ENCODE assay signal across 8 cellular contexts in the genomic region with DNA sequence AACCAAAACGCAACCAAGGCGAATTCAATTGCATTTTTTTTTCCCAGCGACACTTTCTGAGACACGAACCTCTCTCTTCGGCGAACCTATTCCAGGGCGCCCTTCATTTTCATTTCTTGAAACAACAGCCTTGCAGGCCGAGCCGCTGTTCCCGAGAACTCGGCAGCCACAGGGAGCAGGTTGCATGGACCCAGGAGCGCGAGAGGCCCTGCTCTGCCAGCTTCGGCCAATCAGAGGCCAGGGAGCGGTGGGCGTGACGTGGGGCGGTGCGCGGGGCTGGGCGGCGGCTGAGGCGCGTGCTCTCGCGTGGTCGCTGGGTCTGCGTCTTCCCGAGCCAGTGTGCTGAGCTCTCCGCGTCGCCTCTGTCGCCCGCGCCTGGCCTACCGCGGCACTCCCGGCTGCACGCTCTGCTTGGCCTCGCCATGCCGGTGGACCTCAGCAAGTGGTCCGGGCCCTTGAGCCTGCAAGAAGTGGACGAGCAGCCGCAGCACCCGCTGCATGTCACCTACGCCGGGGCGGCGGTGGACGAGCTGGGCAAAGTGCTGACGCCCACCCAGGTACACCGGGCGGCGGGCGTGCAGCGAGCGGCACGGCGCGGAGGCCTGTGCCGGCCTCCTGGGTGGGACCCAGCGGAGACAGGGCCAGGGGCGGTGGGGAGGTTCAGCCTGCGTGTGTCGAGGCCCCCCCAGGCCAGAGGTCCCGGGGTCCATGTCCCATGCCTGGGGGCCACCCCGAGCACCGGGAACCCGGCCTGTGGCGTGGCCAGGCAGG. TPM values are rescaled to one million over a fixed set of nuclear protein-coding genes. Genes with fewer than 3 reads are reported as not detected.
DNase-seq lines count a peak whose midpoint lies in the region; ATAC-seq and TF ChIP-seq lines count a peak whose summit lies in the region.

A gene (plus strand): TSS at position 337 of the 771 bp plus-strand sequence. CDS start 86 bp downstream, at position 423.

- H3K4me1 ChIP-seq in GM23338 (ENCODE audit: insufficient read depth) = peaks cover 10% of the 10 kb centered on the region; the same call in 1 of the 2 replicates

- peaks cover 70% of the 10 kb centered on the region for H3K79me2 ChIP-seq in GM23338 (replicated peaks; ENCODE audit: insufficient read depth)

- peaks cover 3% of the 10 kb centered on the region; the same call in 1 of the 3 replicates for H3K9me3 Mint-ChIP-seq in GM23338
- H3K9me3 Mint-ChIP-seq in nephron = no peaks in the 10 kb centered on the region

- H3K4me1 Mint-ChIP-seq in GM23338 = peaks cover 11% of the 10 kb centered on the region
- H3K4me1 Mint-ChIP-seq in nephron = peaks cover 16% of the 10 kb centered on the region

- peaks cover 27% of the 10 kb centered on the region for H3K36me3 ChIP-seq in GM23338 (ENCODE audit: insufficient read depth)

- peak; percentile 96 for ATAC-seq in GM23338
- ATAC-seq in stimulated activated naive CD8-positive, alpha-beta T cell treated with anti-CD3 and anti-CD28 coated beads, Interleukin-15, Interleukin-2, amounts not matched to agents 100 U/mL and 50 U/mL, for 24 hours = peak; percentile 99

- H3F3A ChIP-seq in GM23338 (replicated peaks; ENCODE audit: low read depth) = peaks cover 10% of the 10 kb centered on the region; the same call in 1 of the 2 replicates

- H3K4me2 ChIP-seq in GM23338 = peak within 1 kb of the TSS; percentile 97

- no peaks in the 10 kb centered on the region for H3K27me3 ChIP-seq in GM23338 (ENCODE audit: insufficient read depth)

- peak within 1 kb of the TSS; percentile 67 for H3K27ac ChIP-seq in GM23338 (ENCODE audit: low read depth)

- peaks cover 50% of the 10 kb centered on the region for H3K36me3 Mint-ChIP-seq in GM23338 (ENCODE audit: low read depth)
- H3K36me3 Mint-ChIP-seq in nephron (ENCODE audit: low read depth) = peaks cover 23% of the 10 kb centered on the region

- DNase-seq in EL = peak; percentile 91
- DNase-seq in GM23338 (ENCODE audit: low spot score) = peak; percentile 86
- DNase-seq in LHCN-M2 (ENCODE audit: low read depth) = peak; percentile 89
- DNase-seq in SHP77 (lab: John Stamatoyannopoulos, UW) = peak; percentile 91 to 95
- DNase-seq in activated effector memory CD4-positive, alpha-beta T cell treated with Interleukin-2 at 50 U/mL for 16 hours = peak; percentile 91
- DNase-seq in fibroblast of pulmonary artery (ENCODE audit: low read depth) = peak; percentile 89
- peak; percentile 96 for DNase-seq in stimulated activated naive CD8-positive, alpha-beta T cell treated with anti-CD3 and anti-CD28 coated beads, Interleukin-15, Interleukin-2, amounts not matched to agents 100 U/mL and 50 U/mL, for 24 hours

- H3K27ac Mint-ChIP-seq in GM23338 (peak within 1 kb of the TSS; percentile 89), nephron (peak within 1 kb of the TSS; percentile 73 to 93 (median 89))

- no peak for TF ChIP-seq CTCF in GM23338 (conservative IDR thresholded peaks at IDR 0.05; ENCODE audit: low read depth in 2 of 2)
- TF ChIP-seq CTCF in fibroblast of pulmonary artery (IDR thresholded peaks at IDR 0.05; ENCODE audit: low read length, missing control alignments) = no peak
- no peak for TF ChIP-seq CTCF in nephron (IDR thresholded peaks at IDR 0.05; ENCODE audit: unreplicated experiment in 3 of 3)

- no peaks in the 10 kb centered on the region for H3K9me2 ChIP-seq in GM23338 (ENCODE audit: insufficient read depth)

- H3K4me3 ChIP-seq in GM23338 = peak within 1 kb of the TSS; percentile 93
- H3K4me3 ChIP-seq in fibroblast of pulmonary artery (replicated peaks; ENCODE audit: low read depth, low read length) = peak within 1 kb of the TSS; percentile 82

- H3K4me3 Mint-ChIP-seq in GM23338 (peak within 1 kb of the TSS; percentile 91), nephron (peak within 1 kb of the TSS; percentile 98)

- H4K20me1 ChIP-seq in GM23338 (replicated peaks; ENCODE audit: insufficient read depth) = peaks cover 15% of the 10 kb centered on the region

- peak within 1 kb of the TSS; percentile 92 for H2AFZ ChIP-seq in GM23338

- H3K27me3 Mint-ChIP-seq in GM23338 (ENCODE audit: insufficient read depth, low read depth, poor library complexity) (peaks cover 9% of the 10 kb centered on the region), nephron (ENCODE audit: low read depth) (no peaks in the 10 kb centered on the region)

TF ChIP-seq in GM23338, 12 proteins besides CTCF, POLR2A, EP300 and RAD21:
- TF ChIP-seq, protein P1, sequence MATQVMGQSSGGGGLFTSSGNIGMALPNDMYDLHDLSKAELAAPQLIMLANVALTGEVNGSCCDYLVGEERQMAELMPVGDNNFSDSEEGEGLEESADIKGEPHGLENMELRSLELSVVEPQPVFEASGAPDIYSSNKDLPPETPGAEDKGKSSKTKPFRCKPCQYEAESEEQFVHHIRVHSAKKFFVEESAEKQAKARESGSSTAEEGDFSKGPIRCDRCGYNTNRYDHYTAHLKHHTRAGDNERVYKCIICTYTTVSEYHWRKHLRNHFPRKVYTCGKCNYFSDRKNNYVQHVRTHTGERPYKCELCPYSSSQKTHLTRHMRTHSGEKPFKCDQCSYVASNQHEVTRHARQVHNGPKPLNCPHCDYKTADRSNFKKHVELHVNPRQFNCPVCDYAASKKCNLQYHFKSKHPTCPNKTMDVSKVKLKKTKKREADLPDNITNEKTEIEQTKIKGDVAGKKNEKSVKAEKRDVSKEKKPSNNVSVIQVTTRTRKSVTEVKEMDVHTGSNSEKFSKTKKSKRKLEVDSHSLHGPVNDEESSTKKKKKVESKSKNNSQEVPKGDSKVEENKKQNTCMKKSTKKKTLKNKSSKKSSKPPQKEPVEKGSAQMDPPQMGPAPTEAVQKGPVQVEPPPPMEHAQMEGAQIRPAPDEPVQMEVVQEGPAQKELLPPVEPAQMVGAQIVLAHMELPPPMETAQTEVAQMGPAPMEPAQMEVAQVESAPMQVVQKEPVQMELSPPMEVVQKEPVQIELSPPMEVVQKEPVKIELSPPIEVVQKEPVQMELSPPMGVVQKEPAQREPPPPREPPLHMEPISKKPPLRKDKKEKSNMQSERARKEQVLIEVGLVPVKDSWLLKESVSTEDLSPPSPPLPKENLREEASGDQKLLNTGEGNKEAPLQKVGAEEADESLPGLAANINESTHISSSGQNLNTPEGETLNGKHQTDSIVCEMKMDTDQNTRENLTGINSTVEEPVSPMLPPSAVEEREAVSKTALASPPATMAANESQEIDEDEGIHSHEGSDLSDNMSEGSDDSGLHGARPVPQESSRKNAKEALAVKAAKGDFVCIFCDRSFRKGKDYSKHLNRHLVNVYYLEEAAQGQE (IDR thresholded peaks at IDR 0.05; ENCODE audit: unreplicated experiment) = no peak
- peak; percentile 97 for TF ChIP-seq POLR2AphosphoS5 (IDR thresholded peaks at IDR 0.05; ENCODE audit: low read depth)
- TF ChIP-seq CREB1 (CRISPR knock-in tag; IDR thresholded peaks at IDR 0.05; ENCODE audit: low read depth) = peak; percentile 65

RNA-seq across cellular contexts. Expression of the gene that starts here (rescaled TPM):
- 442 and 453 TPM in 2 replicates for total RNA-seq in GM23338 (2014; rRNA removed; shearing (Covaris generic))
- 819 and 844 TPM in 2 replicates for polyA plus RNA-seq in GM23338 (2016; fragmentation: Nextera tagmentation; extraction: Ambion mirVana)
- total RNA-seq in LHCN-M2 (2014; rRNA removed) = 256 and 275 TPM in 2 replicates
- polyA plus RNA-seq in LHCN-M2 (2012) = 236 TPM

Comparison
In these comparisons a context has a peak if more than half of its experiments do, and no peak if none do; other contexts are left out.
1. Peak in every context shown above with its lines: DNase-seq, ATAC-seq, H3K4me3 ChIP-seq and H3K27ac ChIP-seq.